8 cellular contexts compared by ENCODE assay signal in the genomic region with DNA sequence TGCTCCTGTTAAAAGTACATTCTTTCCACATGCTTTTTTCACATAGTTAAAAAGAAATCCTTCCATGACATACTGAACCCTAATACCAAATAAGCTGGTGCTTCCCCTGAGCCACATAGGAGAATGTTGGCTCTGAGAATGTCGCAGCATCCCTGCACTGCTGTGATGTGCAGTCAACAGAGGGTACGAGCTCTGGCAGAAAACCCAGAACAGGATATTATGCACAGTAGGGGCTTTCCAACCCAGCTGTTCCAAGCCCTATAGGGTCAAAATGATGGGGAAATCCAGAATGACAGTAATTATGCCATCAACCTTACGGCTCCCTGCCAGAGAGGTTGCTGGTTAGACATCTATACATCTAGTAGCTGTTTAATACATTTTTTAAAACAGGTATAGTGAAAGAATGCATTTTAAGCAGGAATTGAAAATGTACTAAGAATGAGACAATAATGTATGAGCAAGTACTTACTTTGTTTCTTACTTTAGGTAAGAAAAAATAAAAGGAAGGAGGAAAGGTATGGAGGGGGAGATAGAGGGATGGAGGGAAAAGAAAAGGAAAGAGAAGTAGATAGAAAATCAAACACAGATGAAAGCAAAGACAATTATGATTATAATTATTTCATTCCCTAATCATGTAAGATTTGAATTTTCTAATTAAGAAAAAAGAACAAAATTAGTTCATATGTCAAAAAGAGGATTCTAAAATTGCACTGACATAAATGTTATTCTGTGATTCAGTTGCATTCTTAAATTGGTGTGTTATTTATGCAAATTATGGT.
A peak's percentile ranks its signal among the peaks of the same experiment; 100 is the strongest.
DNase-seq lines count a peak whose midpoint lies in the region; ATAC-seq and TF ChIP-seq lines count a peak whose summit lies in the region.

No MANE protein-coding gene starts in this region.

- no peak for TF ChIP-seq CTCF in MCF 10A (IDR thresholded peaks at IDR 0.05; ENCODE audit: unreplicated experiment)

- BruUV-seq in MCF 10A (replicated peaks; lab: Mats Ljungman, UMichigan), result no TSS peak

- intact Hi-C loops in MCF 10A (cut with micrococcal nuclease), result no loop called here

- CTCF ChIA-PET in MCF 10A (lab: Yijun Ruan, JAX), result interaction anchor here (0.5 to 1.4 kb wide), 7 partner anchors 9 to 1359 kb away, joined by 3 to 8 read pairs (median 4); no protein-coding TSS in a partner anchor

- DNase-seq in activated T-cell treated with anti-CD3 and anti-CD28 coated beads, Interleukin-2, amount 50 U/mL, for 24 hours, result peak; percentile 46
- peak; percentile 18 to 43 (median 31) for DNase-seq in stimulated activated CD4-positive, alpha-beta T cell treated with anti-CD3 and anti-CD28 coated beads, TNF-alpha, amount 100 ng/mL, for 24 hours (ENCODE audit: low read depth in 3 of 3)
- no peak for DNase-seq in NCI-H510A (lab: John Stamatoyannopoulos, UW)
- no peak for DNase-seq in DMS153 (lab: John Stamatoyannopoulos, UW)
- no peak for DNase-seq in COLO668 (lab: John Stamatoyannopoulos, UW; ENCODE audit: unreplicated experiment)
- DNase-seq in MCF 10A (ENCODE audit: unreplicated experiment), result no peak

- peak overlapping the region; percentile 81 for H3K27ac Mint-ChIP-seq in activated T-cell treated with anti-CD3 and anti-CD28 coated beads, Interleukin-2, amount 50 U/mL, for 24 hours
- no peak overlapping the region for H3K27ac Mint-ChIP-seq in MCF 10A (ENCODE audit: low read depth, unreplicated experiment)

- ATAC-seq in GM19395 (IDR thresholded peaks at IDR 0.05; ENCODE audit: unreplicated experiment) (peak; percentile 43), HG03342 (IDR thresholded peaks at IDR 0.05; ENCODE audit: unreplicated experiment) (peak; percentile 54)

- H3K4me3 Mint-ChIP-seq in activated T-cell treated with anti-CD3 and anti-CD28 coated beads, Interleukin-2, amount 50 U/mL, for 24 hours, result peak overlapping the region; percentile 35
- no peak overlapping the region for H3K4me3 Mint-ChIP-seq in MCF 10A (ENCODE audit: unreplicated experiment)

- H3K27me3 Mint-ChIP-seq in activated T-cell treated with anti-CD3 and anti-CD28 coated beads, Interleukin-2, amount 50 U/mL, for 24 hours, result no peaks in the 10 kb centered on the region
- H3K27me3 Mint-ChIP-seq in MCF 10A (ENCODE audit: insufficient read depth, unreplicated experiment), result no peaks in the 10 kb centered on the region

- H3K4me1 Mint-ChIP-seq in activated T-cell treated with anti-CD3 and anti-CD28 coated beads, Interleukin-2, amount 50 U/mL, for 24 hours (ENCODE audit: low read depth), result peaks cover 44% of the 10 kb centered on the region
- H3K4me1 Mint-ChIP-seq in MCF 10A (ENCODE audit: insufficient read depth, unreplicated experiment), result peaks cover 24% of the 10 kb centered on the region

- H3K36me3 Mint-ChIP-seq in activated T-cell treated with anti-CD3 and anti-CD28 coated beads, Interleukin-2, amount 50 U/mL, for 24 hours (ENCODE audit: low read depth), result no peaks in the 10 kb centered on the region
- no peaks in the 10 kb centered on the region for H3K36me3 Mint-ChIP-seq in MCF 10A (ENCODE audit: insufficient read depth, unreplicated experiment)

- H3K9me3 Mint-ChIP-seq in activated T-cell treated with anti-CD3 and anti-CD28 coated beads, Interleukin-2, amount 50 U/mL, for 24 hours, result no peaks in the 10 kb centered on the region
- H3K9me3 Mint-ChIP-seq in MCF 10A (ENCODE audit: unreplicated experiment), result no peaks in the 10 kb centered on the region

- POLR2A ChIA-PET in MCF 10A (lab: Yijun Ruan, JAX), result interaction anchor here (0.7 to 1.3 kb wide), 3 partner anchors 30 to 379 kb away, joined by 3 to 5 read pairs (median 3); no protein-coding TSS in a partner anchor

Comparison
In these comparisons a context has a peak if more than half of its experiments do, and no peak if none do; other contexts are left out.
1. DNase-seq: peak in activated T-cell treated with anti-CD3 and anti-CD28 coated beads, Interleukin-2, amount 50 U/mL, for 24 hours (single experiment) and stimulated activated CD4-positive, alpha-beta T cell treated with anti-CD3 and anti-CD28 coated beads, TNF-alpha, amount 100 ng/mL, for 24 hours (3 of 3); none in NCI-H510A (single experiment), DMS153 (single experiment), COLO668 (single experiment) and MCF 10A (single experiment).